13 cellular contexts compared by ENCODE assay signal in genomic region chr6:31067881-31068737, GRCh38. TPM values are rescaled to one million over a fixed set of nuclear protein-coding genes. Genes with fewer than 3 reads are reported as not detected.
DNase-seq lines count a peak whose midpoint lies in the region; ATAC-seq and TF ChIP-seq lines count a peak whose summit lies in the region.
"Had no signal": no experiment of that assay in that cellular context is flagged by ENCODE, and none has a peak within 500 bp of the region (broad histone marks: within the 10 kb centered on the region; RNA-seq: fewer than 3 reads in every experiment).

No MANE protein-coding gene starts in this region.

- intact Hi-C loops in HCT116 (cut with micrococcal nuclease): no loop called here
- intact Hi-C loops in head of caudate nucleus (cut with DNase I): loop anchor here (2.0 kb wide), 1 partner anchor 153 kb away; the partner anchor contains the start of gene VARS2

- CTCF ChIA-PET in HCT116 (lab: Charles Lee): interaction anchor here (1.5 to 3.3 kb wide), 5 partner anchors 11 to 246 kb away, joined by 3 to 44 read pairs (median 18); no protein-coding TSS in a partner anchor

- DNase-seq in HCT116 (ENCODE audit: low read depth, low spot score) (no peak), head of caudate nucleus (peak in 22 of 42 donors; percentile 30 to 77 (median 48)), putamen (ENCODE audit: low spot score) (peak; percentile 87), 8988T (no peak)
- DNase-seq: NCI-H2171 had no signal

- no peak overlapping the region for H3K9ac ChIP-seq in HCT116 (ENCODE audit: low read length)

- H3K9me2 ChIP-seq in HCT116 (ENCODE audit: insufficient read depth): no peaks in the 10 kb centered on the region

- POLR2A ChIA-PET in HCT116 (lab: Charles Lee): no interaction called here

- no peaks in the 10 kb centered on the region for H3K9me3 ChIP-seq in HCT116 (ENCODE audit: control insufficient read depth in 1 of 2, insufficient read depth in 1 of 2, low read depth in 1 of 2, low read length in 2 of 2)

- ATAC-seq in HCT116 (no peak), HG02870 (IDR thresholded peaks at IDR 0.05; ENCODE audit: unreplicated experiment) (no peak), GM21360 (IDR thresholded peaks at IDR 0.05; ENCODE audit: unreplicated experiment) (no peak)

- H3K27ac Mint-ChIP-seq in brain: peak overlapping the region; percentile 77 to 98 (median 95)
- H3K27ac Mint-ChIP-seq: CD8-positive, alpha-beta memory T cell had no signal

- H3K4me3 Mint-ChIP-seq in brain: peak overlapping the region; percentile 4 to 79 (median 50)
- H3K4me3 Mint-ChIP-seq: CD8-positive, alpha-beta memory T cell had no signal

- H3K79me2 ChIP-seq in HCT116 (ENCODE audit: insufficient read depth, low read length): no peaks in the 10 kb centered on the region

- H3K27ac ChIP-seq in HCT116 (ENCODE audit: low read depth, low read length): no peak overlapping the region
- H3K27ac ChIP-seq: PC-9 had no signal

- H3K27me3 ChIP-seq in HCT116 (ENCODE audit: insufficient read depth, low read length): no peaks in the 10 kb centered on the region

- H3K4me2 ChIP-seq in HCT116 (ENCODE audit: low read length): no peak overlapping the region
- H3K4me2 ChIP-seq: PC-9 had no signal

- no peaks in the 10 kb centered on the region for H4K20me1 ChIP-seq in HCT116 (ENCODE audit: insufficient read depth)

- no peak for TF ChIP-seq POLR2A in HCT116 (IDR thresholded peaks at IDR 0.05; ENCODE audit: borderline replicate concordance, extremely low read depth, insufficient read depth, insufficient read length)

- H3K4me3 ChIP-seq in HCT116 (replicated peaks in 1 of 2; ENCODE audit: low read depth in 1 of 2, low read length in 2 of 2): no peak overlapping the region
- H3K4me3 ChIP-seq: PC-9 had no signal

- peaks cover 4 to 14% of the 10 kb centered on the region in 2 experiments; a peak in 3 of 4 replicates for H3K4me1 ChIP-seq in HCT116 (ENCODE audit: control insufficient read depth in 1 of 2, insufficient read depth in 2 of 2, low read length in 2 of 2)

- peak overlapping the region; percentile 89 for H2AFZ ChIP-seq in HCT116 (ENCODE audit: low read depth, low read length, poor library complexity, severe bottlenecking)
- H2AFZ ChIP-seq: PC-9 had no signal

- TF ChIP-seq RAD21 in HCT116 (IDR thresholded peaks at IDR 0.05; ENCODE audit: low read depth): no peak

- peaks cover 4% of the 10 kb centered on the region for H3K27me3 Mint-ChIP-seq in brain

- BruUV-seq in HCT116 (replicated peaks; lab: Mats Ljungman, UMichigan): no TSS peak

- H3K36me3 ChIP-seq in HCT116 (ENCODE audit: control insufficient read depth in 1 of 2, insufficient read depth in 2 of 2, low read length in 2 of 2): no peaks in the 10 kb centered on the region

- no peaks in the 10 kb centered on the region for H3K9me3 Mint-ChIP-seq in brain
- H3K9me3 Mint-ChIP-seq: CD8-positive, alpha-beta memory T cell had no signal

- no peaks in the 10 kb centered on the region for H3K36me3 Mint-ChIP-seq in brain
- H3K36me3 Mint-ChIP-seq: CD8-positive, alpha-beta memory T cell had no signal

- H3K4me1 Mint-ChIP-seq in brain: peaks cover 67% of the 10 kb centered on the region

- TF ChIP-seq CTCF in HCT116 (IDR thresholded peaks at IDR 0.05 in 2 of 3, conservative IDR thresholded peaks at IDR 0.05 in 1 of 3; ENCODE audit: borderline replicate concordance in 1 of 3, insufficient read depth in 1 of 3, low read depth in 2 of 3, low read length in 2 of 3) (no peak), brain (conservative IDR thresholded peaks at IDR 0.05) (no peak)

- RAD21 ChIA-PET in HCT116 (lab: Charles Lee; ENCODE audit: low non-redundant PET in 1 of 2, low total read pairs in 2 of 2, uncharacterized antibody in 2 of 2, unreplicated experiment in 2 of 2): no interaction called here

TF ChIP-seq in HCT116, 20 proteins besides CTCF, POLR2A, EP300 and RAD21:
- no peak for TF ChIP-seq MAX (IDR thresholded peaks at IDR 0.05)
- TF ChIP-seq ELF1 (IDR thresholded peaks at IDR 0.05; ENCODE audit: borderline replicate concordance, low read depth): no peak
- no peak for TF ChIP-seq SIN3A (IDR thresholded peaks at IDR 0.05; ENCODE audit: low read depth)
- no peak for TF ChIP-seq SP1 (IDR thresholded peaks at IDR 0.05; ENCODE audit: low read depth)
- TF ChIP-seq ZNF274 (IDR thresholded peaks at IDR 0.05; ENCODE audit: low read depth, low read length): no peak

RNA-seq across cellular contexts. Expression of gene C6orf15, which starts 44.3 kb away (rescaled TPM):
- total RNA-seq in HCT116 (2021; ENCODE audit: unreplicated experiment): not detected
- not detected in 2 replicates for polyA plus RNA-seq in HCT116 (2012)
- polyA plus RNA-seq in brain (ENCODE audit: insufficient read depth, low read depth, low replicate concordance): not detected
- total RNA-seq: A673; CD8-positive, alpha-beta memory T cell; H7 had no signal
- polyA plus RNA-seq: CD8-positive, alpha-beta memory T cell had no signal

RNA-seq across cellular contexts. Expression of gene PSORS1C1, which starts 46.5 kb away (rescaled TPM):
- 9.8 TPM for total RNA-seq in HCT116 (2021; ENCODE audit: unreplicated experiment)
- 18.2 and 18.9 TPM in 2 replicates for polyA plus RNA-seq in HCT116 (2012)
- not detected for polyA plus RNA-seq in brain (ENCODE audit: insufficient read depth, low read depth, low replicate concordance)
- total RNA-seq: A673; CD8-positive, alpha-beta memory T cell had no signal
- polyA plus RNA-seq: CD8-positive, alpha-beta memory T cell had no signal

RNA-seq across cellular contexts. Expression of gene CDSN, which starts 52.1 kb away (rescaled TPM):
- total RNA-seq in HCT116 (2021; ENCODE audit: unreplicated experiment): 0.12 TPM
- 0.07 TPM in 1 of 2 replicates, not detected in the other for polyA plus RNA-seq in HCT116 (2012)
- not detected for polyA plus RNA-seq in brain (ENCODE audit: insufficient read depth, low read depth, low replicate concordance)
- total RNA-seq: A673; CD8-positive, alpha-beta memory T cell; H7; LHCN-M2 had no signal
- polyA plus RNA-seq: CD8-positive, alpha-beta memory T cell had no signal

RNA-seq across cellular contexts. Expression of gene MUC22, which starts 57.8 kb away (rescaled TPM):
- not detected for total RNA-seq in HCT116 (2021; ENCODE audit: unreplicated experiment)
- not detected in 2 replicates for polyA plus RNA-seq in HCT116 (2012)
- polyA plus RNA-seq in brain (ENCODE audit: insufficient read depth, low read depth, low replicate concordance): not detected
- total RNA-seq: A673; CD8-positive, alpha-beta memory T cell; H7; LHCN-M2; PC-9 had no signal
- polyA plus RNA-seq: CD8-positive, alpha-beta memory T cell had no signal

Comparison
In these comparisons a context has a peak if more than half of its experiments do, and no peak if none do; other contexts are left out.
1. DNase-seq: peak in head of caudate nucleus (22 of 42) and putamen (single experiment); none in HCT116 (single experiment) and 8988T (single experiment).